ENCODE assay signal across 12 cellular contexts in genomic region chr7:116145245-116145852, GRCh38.
DNase-seq lines count a peak whose midpoint lies in the region; ATAC-seq and TF ChIP-seq lines count a peak whose summit lies in the region.
"Had no signal": no experiment of that assay in that cellular context is flagged by ENCODE, and none has a peak within 500 bp of the region (broad histone marks: within the 10 kb centered on the region; RNA-seq: fewer than 3 reads in every experiment).

No MANE protein-coding gene starts in this region.

- no peaks in the 10 kb centered on the region for H3K9me3 Mint-ChIP-seq in natural killer cell treated with Interleukin-12 subunit alpha and Interleukin-12 subunit beta and Interleukin-15 and Interleukin-18, amount 100 ng/mL, for 72 hours

- no peaks in the 10 kb centered on the region for H3K27me3 Mint-ChIP-seq in natural killer cell treated with Interleukin-12 subunit alpha and Interleukin-12 subunit beta and Interleukin-15 and Interleukin-18, amount 100 ng/mL, for 72 hours

- H3K27me3 ChIP-seq in lower lobe of right lung (ENCODE audit: low read depth), result no peaks in the 10 kb centered on the region
- H3K27me3 ChIP-seq in right cardiac atrium (ENCODE audit: control insufficient read depth, insufficient read depth), result no peaks in the 10 kb centered on the region

- intact Hi-C loops in lower lobe of right lung (cut with DNase I) (no loop called here), right cardiac atrium (cut with DNase I) (no loop called here)

- 36% methylated on average over 2 of the region's 2 CpGs for WGBS in right cardiac atrium

- ATAC-seq in activated CD4-positive, CD25-positive, alpha-beta regulatory T cell treated with anti-CD3 and anti-CD28 coated beads, Interleukin-2, amount 50 U/mL, for 24 hours, result peak; percentile 69 to 87
- ATAC-seq in GM21825 (IDR thresholded peaks at IDR 0.05; ENCODE audit: unreplicated experiment) (peak; percentile 77), HG03469 (IDR thresholded peaks at IDR 0.05; ENCODE audit: unreplicated experiment) (peak; percentile 67), lower lobe of right lung (no peak), right cardiac atrium (no peak)
- ATAC-seq in natural killer cell treated with Interleukin-12 subunit alpha and Interleukin-12 subunit beta and Interleukin-15 and Interleukin-18, amount 100 ng/mL, for 72 hours, result peak; percentile 95 to 100

- no peaks in the 10 kb centered on the region for H3K36me3 ChIP-seq in lower lobe of right lung

- H3K9me3 ChIP-seq in lower lobe of right lung (no peaks in the 10 kb centered on the region), right cardiac atrium (ENCODE audit: control insufficient read depth, low read length) (no peaks in the 10 kb centered on the region)

- peaks cover 8% of the 10 kb centered on the region for H3K4me1 ChIP-seq in lower lobe of right lung
- no peaks in the 10 kb centered on the region for H3K4me1 ChIP-seq in right cardiac atrium (ENCODE audit: control insufficient read depth, insufficient read depth, low read length)

- peaks cover 5% of the 10 kb centered on the region for H3K36me3 Mint-ChIP-seq in natural killer cell treated with Interleukin-12 subunit alpha and Interleukin-12 subunit beta and Interleukin-15 and Interleukin-18, amount 100 ng/mL, for 72 hours

- H3K27ac Mint-ChIP-seq in natural killer cell treated with Interleukin-12 subunit alpha and Interleukin-12 subunit beta and Interleukin-15 and Interleukin-18, amount 100 ng/mL, for 72 hours, result peak overlapping the region; percentile 44 to 81

- H3K4me3 Mint-ChIP-seq in natural killer cell treated with Interleukin-12 subunit alpha and Interleukin-12 subunit beta and Interleukin-15 and Interleukin-18, amount 100 ng/mL, for 72 hours, result peak overlapping the region; percentile 72

- H3K4me3 ChIP-seq in lower lobe of right lung (no peak overlapping the region), right cardiac atrium (ENCODE audit: low read length) (no peak overlapping the region)

- no peak for TF ChIP-seq CTCF in lower lobe of right lung (IDR thresholded peaks at IDR 0.05)

- H3K27ac ChIP-seq in lower lobe of right lung (no peak overlapping the region), right cardiac atrium (ENCODE audit: low read length) (no peak overlapping the region)
- H3K27ac ChIP-seq: epithelial cell of prostate had no signal

- peaks cover 16 to 51% of the 10 kb centered on the region in 2 donors for H3K4me1 Mint-ChIP-seq in natural killer cell treated with Interleukin-12 subunit alpha and Interleukin-12 subunit beta and Interleukin-15 and Interleukin-18, amount 100 ng/mL, for 72 hours (ENCODE audit: low read depth in 2 of 2)

- no peak for DNase-seq in activated CD4-positive, CD25-positive, alpha-beta regulatory T cell treated with anti-CD3 and anti-CD28 coated beads, Interleukin-2, amount 50 U/mL, for 72 hours
- no peak for DNase-seq in natural killer cell treated with Interleukin-12 subunit alpha and Interleukin-12 subunit beta and Interleukin-15 and Interleukin-18, amount 100 ng/mL, for 72 hours (ENCODE audit: low spot score)
- DNase-seq in 8988T, result no peak
- no peak for DNase-seq in lower lobe of right lung
- no peak for DNase-seq in right cardiac atrium
- DNase-seq: activated effector memory CD4-positive, alpha-beta T cell treated with anti-CD3 and anti-CD28 coated beads, Interleukin-2, amount 50 U/mL, for 16 hours; SHP77 treated with DMSO at 0.1 percent for 48 hours; stimulated activated naive CD4-positive, alpha-beta T cell had no signal

Comparison
In these comparisons a context has a peak if more than half of its experiments do, and no peak if none do; other contexts are left out.
1. ATAC-seq: peak in activated CD4-positive, CD25-positive, alpha-beta regulatory T cell treated with anti-CD3 and anti-CD28 coated beads, Interleukin-2, amount 50 U/mL, for 24 hours (2 of 2), GM21825 (single experiment), HG03469 (single experiment) and natural killer cell treated with Interleukin-12 subunit alpha and Interleukin-12 subunit beta and Interleukin-15 and Interleukin-18, amount 100 ng/mL, for 72 hours (2 of 2); none in lower lobe of right lung (0 of 2) and right cardiac atrium (0 of 2).